Comparison of ENCODE assay signal across 8 cellular contexts in the genomic region with DNA sequence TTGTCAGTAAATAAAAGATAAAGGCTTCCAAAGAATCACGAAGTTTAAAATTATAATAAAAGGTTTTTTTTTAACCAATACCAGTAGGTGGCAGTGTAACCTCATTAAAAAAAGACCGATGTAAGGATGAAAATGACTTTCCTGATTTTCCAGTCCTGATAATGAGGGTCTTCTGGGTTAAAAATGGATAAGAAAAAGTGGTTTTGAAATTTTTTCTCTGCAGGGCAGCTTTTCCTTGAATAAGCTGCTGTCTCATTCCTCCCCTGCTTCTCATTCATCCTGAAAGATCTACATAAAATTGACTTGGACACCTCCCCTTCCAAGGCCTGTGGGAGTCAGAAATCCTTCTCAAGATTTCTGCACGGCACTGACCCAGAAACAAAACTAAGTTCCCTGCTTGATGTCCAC. TPM values are rescaled to one million over a fixed set of nuclear protein-coding genes. Genes with fewer than 3 reads are reported as not detected.
DNase-seq lines count a peak whose midpoint lies in the region; ATAC-seq, FAIRE-seq and TF ChIP-seq lines count a peak whose summit lies in the region.

No MANE protein-coding gene starts in this region.

- ATAC-seq in WTC11 = peak; percentile 17; the same call in 1 of the 2 replicates

- POLR2A ChIA-PET in WTC11 (lab: Charles Lee) = no interaction called here

- FAIRE-seq in urothelium cell line (lab: Jason Lieb, UNC) = no peak

- DNase-seq in DMS79 treated with DMSO at 0.1 percent for 48 hours (lab: John Stamatoyannopoulos, UW) (peak; percentile 84), M059J (ENCODE audit: low read depth) (peak; percentile 26), WTC11 (ENCODE audit: low spot score) (no peak), inferior parietal cortex (ENCODE audit: extremely low spot score) (peak; percentile 82), urothelium cell line (ENCODE audit: low spot score) (peak; percentile 21), stomach (no peak), germinal center (ENCODE audit: low spot score) (no peak)
- no peak for DNase-seq in NK-92 treated with Interleukin-12 subunit alpha and Interleukin-12 subunit beta, amount 100 ng/mL, for 24 hours (lab: John Stamatoyannopoulos, UW)

- peaks cover 17% of the 10 kb centered on the region for H3K9me3 Mint-ChIP-seq in WTC11

- H3K4me1 Mint-ChIP-seq in WTC11 = peaks cover 17% of the 10 kb centered on the region

- TF ChIP-seq EP300 in stomach (IDR thresholded peaks at IDR 0.05) = no peak

- H3K4me1 ChIP-seq in stomach = peaks cover 0 to 12% (median 5%) of the 10 kb centered on the region in 4 donors

- TF ChIP-seq CTCF in WTC11 (IDR thresholded peaks at IDR 0.05) (peak; percentile 45; the same call in 1 of the 2 replicates), stomach (IDR thresholded peaks at IDR 0.05) (peak in 3 of 7 experiments; percentile 28 to 66 (median 52))

- 4 to 14% (median 10%) methylated on average over 3 of the region's 3 CpGs for WGBS in stomach, 5 donors

- no peaks in the 10 kb centered on the region for H3K27me3 ChIP-seq in stomach

- H3K4me3 Mint-ChIP-seq in WTC11 = no peak overlapping the region

- intact Hi-C loops in stomach (cut with DNase I; ENCODE audit: low total_unique reads) = no loop called here

- no peaks in the 10 kb centered on the region for H3K36me3 ChIP-seq in stomach

- H3K27ac ChIP-seq in stomach = no peak overlapping the region

- H3K36me3 Mint-ChIP-seq in WTC11 = peaks cover 18% of the 10 kb centered on the region

- H3K9me3 ChIP-seq in stomach = peaks cover 0 to 3% (median 0%) of the 10 kb centered on the region in 4 donors

- CTCF ChIA-PET in WTC11 (lab: Charles Lee) = interaction anchor here (0.6 to 0.9 kb wide), 2 partner anchors 58 to 67 kb away, joined by 3 read pairs; no protein-coding TSS in a partner anchor

- H3K27ac Mint-ChIP-seq in WTC11 = no peak overlapping the region

- H3K4me3 ChIP-seq in stomach = no peak overlapping the region

- no peaks in the 10 kb centered on the region; the same call in 1 of the 2 replicates for H3K27me3 Mint-ChIP-seq in WTC11 (ENCODE audit: low read depth)

- no peak for TF ChIP-seq POLR2A in stomach (IDR thresholded peaks at IDR 0.05)

TF ChIP-seq in WTC11, 78 proteins besides CTCF, POLR2A, EP300 and RAD21:
- TF ChIP-seq CREB1 (CRISPR knock-in tag; IDR thresholded peaks at IDR 0.05) (no peak), FOXK1 (CRISPR knock-in tag; IDR thresholded peaks at IDR 0.05) (no peak)

RNA-seq across cellular contexts. Expression of a gene that starts 58.9 kb away (rescaled TPM):
- total RNA-seq in M059J (2014; rRNA removed; shearing (Covaris generic)) = 7.8 and 11.6 TPM in 2 replicates
- total RNA-seq in WTC11 (2021) (7.8 to 9.6 TPM (median 8.4 TPM) in 3 replicates), stomach (10 to 100 TPM in 3 of 5 donors, 1 to 10 TPM in 2; 4.7 to 30.1 (median 10.4) TPM)
- 1 to 10 TPM; 3.4 to 7.0 (median 6.9) TPM for polyA plus RNA-seq in stomach

Comparison
In these comparisons a context has a peak if more than half of its experiments do, and no peak if none do; other contexts are left out.
1. DNase-seq: peak in DMS79 treated with DMSO at 0.1 percent for 48 hours (single experiment), M059J (single experiment), inferior parietal cortex (single experiment) and urothelium cell line (single experiment); none in WTC11 (single experiment), NK-92 treated with Interleukin-12 subunit alpha and Interleukin-12 subunit beta, amount 100 ng/mL, for 24 hours (single experiment), stomach (single experiment) and germinal center (single experiment).